ENCODE assay signal across 18 cellular contexts in genomic region chr10:130430852-130431704, GRCh38.
"Had no signal": no experiment of that assay in that cellular context is flagged by ENCODE, and none has a peak within 500 bp of the region (broad histone marks: within the 10 kb centered on the region; RNA-seq: fewer than 3 reads in every experiment).

No MANE protein-coding gene starts in this region.

- H3K4me1 Mint-ChIP-seq: naive thymus-derived CD8-positive, alpha-beta T cell; neural crest cell had no signal

- H3K27ac ChIP-seq: dorsolateral prefrontal cortex, epithelial cell of prostate, ovary, thyroid gland had no signal

- H3K4me3 ChIP-seq: dorsolateral prefrontal cortex, mucosa of descending colon, ovary, smooth muscle cell, thyroid gland had no signal

- H3K27me3 ChIP-seq: dorsolateral prefrontal cortex, ovary, thyroid gland had no signal

- DNase-seq: central memory CD4-positive, alpha-beta T cell; cortex of kidney; dorsolateral prefrontal cortex; effector CD8-positive, alpha-beta T cell; foreskin melanocyte; hippocampal formation; kidney glomerular epithelial cell; mammary epithelial cell; mucosa of descending colon; ovary; right cardiac atrium; stimulated activated CD4-positive, alpha-beta T cell treated with anti-CD3 and anti-CD28 coated beads, Interleukin-2, amount 100 ng/mL, for 48 hours; stimulated activated naive CD4-positive, alpha-beta T cell treated with Interleukin-2 at 50 U/mL for 16 hours; thyroid gland had no signal

- H3K4me2 ChIP-seq: smooth muscle cell had no signal

- H3K4me1 ChIP-seq: thyroid gland had no signal

- H3K9me3 ChIP-seq: mucosa of descending colon, ovary, thyroid gland had no signal

- ATAC-seq: mucosa of descending colon; naive thymus-derived CD8-positive, alpha-beta T cell; right cardiac atrium had no signal

- H3K36me3 ChIP-seq: ovary, thyroid gland had no signal

- H3K36me3 Mint-ChIP-seq: naive thymus-derived CD8-positive, alpha-beta T cell had no signal

- H3K27ac Mint-ChIP-seq: naive thymus-derived CD8-positive, alpha-beta T cell had no signal

- H3K4me3 Mint-ChIP-seq: naive thymus-derived CD8-positive, alpha-beta T cell; neural crest cell had no signal
